Comparison of ENCODE assay signal across 16 cellular contexts in the genomic region with DNA sequence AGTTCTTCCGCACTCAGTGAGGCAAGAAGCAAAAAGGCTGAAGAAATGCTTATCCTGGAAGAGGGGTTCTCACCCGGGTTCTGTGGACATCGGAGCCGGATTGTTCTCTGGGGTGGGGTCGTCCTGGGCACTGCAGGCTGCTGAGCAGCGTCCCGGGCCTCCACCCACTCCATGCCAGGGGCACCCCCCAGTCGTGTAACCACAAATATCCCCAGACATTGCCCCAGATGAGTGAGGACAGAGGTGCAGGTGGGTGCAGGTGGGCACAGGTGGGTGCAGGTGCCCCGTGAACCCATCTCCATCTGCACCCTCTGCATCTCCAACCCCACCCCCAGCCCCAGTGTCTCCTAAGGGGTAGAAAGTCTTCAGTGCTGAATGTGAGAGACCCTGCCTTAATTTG.
DNase-seq lines count a peak whose midpoint lies in the region; ATAC-seq and TF ChIP-seq lines count a peak whose summit lies in the region.
"Had no signal": no experiment of that assay in that cellular context is flagged by ENCODE, and none has a peak within 500 bp of the region (broad histone marks: within the 10 kb centered on the region; RNA-seq: fewer than 3 reads in every experiment).

No MANE protein-coding gene starts in this region.

- H3K4me1 ChIP-seq in Karpas-422 (ENCODE audit: low read length) (peaks cover 23% of the 10 kb centered on the region), cardiac muscle cell (ENCODE audit: low read depth) (peaks cover 13% of the 10 kb centered on the region), thyroid gland (peaks cover 49 to 70% of the 10 kb centered on the region in 2 donors)
- H3K4me1 ChIP-seq: colonic mucosa, foreskin keratinocyte had no signal

- H3K27ac ChIP-seq in Karpas-422 (ENCODE audit: low read length) (no peak overlapping the region), cardiac muscle cell (peak overlapping the region; percentile 83), thyroid gland (peak overlapping the region; percentile 96 to 100 (median 98))
- H3K27ac ChIP-seq: colonic mucosa, foreskin keratinocyte had no signal

- TF ChIP-seq CTCF in cardiac muscle cell (IDR thresholded peaks at IDR 0.05; ENCODE audit: low read depth, low read length) (no peak), thyroid gland (IDR thresholded peaks at IDR 0.05) (no peak)

- H3K9ac ChIP-seq in Karpas-422 (ENCODE audit: low read length), result peak overlapping the region; percentile 55; the same call in 1 of the 2 replicates

- H3K9me3 ChIP-seq in Karpas-422 (ENCODE audit: low read length) (peaks cover 8% of the 10 kb centered on the region), cardiac muscle cell (ENCODE audit: low read depth) (no peaks in the 10 kb centered on the region), thyroid gland (no peaks in the 10 kb centered on the region)
- H3K9me3 ChIP-seq: colonic mucosa had no signal

- H3K36me3 Mint-ChIP-seq in memory B cell, result peaks cover 10% of the 10 kb centered on the region
- H3K36me3 Mint-ChIP-seq: natural killer cell treated with Interleukin-12 subunit alpha and Interleukin-12 subunit beta and Interleukin-15 and Interleukin-18, amount 100 ng/mL, for 72 hours had no signal

- intact Hi-C loops in thyroid gland (cut with DNase I), result no loop called here

- no peaks in the 10 kb centered on the region for H3K9me3 Mint-ChIP-seq in memory B cell

- no peaks in the 10 kb centered on the region for H3K36me3 ChIP-seq in Karpas-422 (ENCODE audit: insufficient read depth, low read length)
- H3K36me3 ChIP-seq in cardiac muscle cell, result no peaks in the 10 kb centered on the region
- no peaks in the 10 kb centered on the region for H3K36me3 ChIP-seq in thyroid gland
- H3K36me3 ChIP-seq: colonic mucosa had no signal

- peak overlapping the region; percentile 87 for H3K27ac Mint-ChIP-seq in memory B cell
- H3K27ac Mint-ChIP-seq: stimulated activated naive CD8-positive, alpha-beta T cell treated with anti-CD3 and anti-CD28 coated beads, Interleukin-15, amount 100 ng/mL, for 72 hours had no signal

- 25 to 26% methylated on average over 7 to 9 of the region's 9 CpGs for WGBS in thyroid gland, 2 donors

- H3K4me2 ChIP-seq in Karpas-422 (ENCODE audit: low read depth, low read length, poor library complexity, severe bottlenecking), result peak overlapping the region; percentile 52

- peak overlapping the region; percentile 29 for H3K4me3 Mint-ChIP-seq in memory B cell
- H3K4me3 Mint-ChIP-seq: natural killer cell treated with Interleukin-12 subunit alpha and Interleukin-12 subunit beta and Interleukin-15 and Interleukin-18, amount 100 ng/mL, for 72 hours; stimulated activated naive CD8-positive, alpha-beta T cell treated with anti-CD3 and anti-CD28 coated beads, Interleukin-15, amount 100 ng/mL, for 72 hours had no signal

- no peaks in the 10 kb centered on the region for H3K27me3 Mint-ChIP-seq in memory B cell
- H3K27me3 Mint-ChIP-seq: natural killer cell treated with Interleukin-12 subunit alpha and Interleukin-12 subunit beta and Interleukin-15 and Interleukin-18, amount 100 ng/mL, for 72 hours had no signal

- no peaks in the 10 kb centered on the region for H3K79me2 ChIP-seq in Karpas-422 (ENCODE audit: low read length)

- H3K4me1 Mint-ChIP-seq in memory B cell, result peaks cover 52% of the 10 kb centered on the region

- H3K4me3 ChIP-seq in Karpas-422 (ENCODE audit: low read length) (peak overlapping the region; percentile 46; the same call in 1 of the 2 replicates), cardiac muscle cell (no peak overlapping the region), thyroid gland (replicated peaks in 1 of 3) (no peak overlapping the region)
- H3K4me3 ChIP-seq: colonic mucosa had no signal

- peak in 1 of 2 donors; percentile 2 for TF ChIP-seq POLR2A in thyroid gland (IDR thresholded peaks at IDR 0.05)

- no peaks in the 10 kb centered on the region for H3K9me2 ChIP-seq in Karpas-422 (replicated peaks; ENCODE audit: insufficient read depth, low read length)

- H3K27me3 ChIP-seq in Karpas-422 (ENCODE audit: low read length), result peaks cover 3% of the 10 kb centered on the region; the same call in 1 of the 2 replicates
- H3K27me3 ChIP-seq in cardiac muscle cell, result no peaks in the 10 kb centered on the region
- H3K27me3 ChIP-seq in thyroid gland, result no peaks in the 10 kb centered on the region
- H3K27me3 ChIP-seq: colonic mucosa, foreskin keratinocyte had no signal

- H4K20me1 ChIP-seq in Karpas-422 (ENCODE audit: insufficient read depth, low read depth, low read length), result no peaks in the 10 kb centered on the region

- peak overlapping the region; percentile 88; the same call in 1 of the 2 replicates for H2AFZ ChIP-seq in Karpas-422 (ENCODE audit: low read length)

- no peak for ATAC-seq in memory B cell (ENCODE audit: low read depth)
- ATAC-seq: activated CD4-positive, CD25-positive, alpha-beta regulatory T cell treated with anti-CD3 and anti-CD28 coated beads, Interleukin-2, amount 50 U/mL, for 24 hours; foreskin keratinocyte; natural killer cell treated with Interleukin-12 subunit alpha and Interleukin-12 subunit beta and Interleukin-15 and Interleukin-18, amount 100 ng/mL, for 72 hours; stimulated activated naive CD8-positive, alpha-beta T cell treated with anti-CD3 and anti-CD28 coated beads, Interleukin-15, amount 100 ng/mL, for 72 hours had no signal

- no peak for DNase-seq in Karpas-422
- DNase-seq in cardiac muscle cell (ENCODE audit: low read depth in 1 of 2, low spot score in 1 of 2), result no peak
- DNase-seq in memory B cell (ENCODE audit: low spot score in 2 of 2), result no peak
- no peak for DNase-seq in thyroid gland
- DNase-seq in central memory CD4-positive, alpha-beta T cell, result no peak
- DNase-seq in COR-L47 (lab: John Stamatoyannopoulos, UW), result no peak
- no peak for DNase-seq in activated T-cell treated with anti-CD3 and anti-CD28 coated beads for 4 hours
- no peak for DNase-seq in iPS-NIHi7 (ENCODE audit: extremely low spot score)
- DNase-seq: colonic mucosa; foreskin keratinocyte; mesendoderm; NCI-H1930; NCI-H510A treated with DMSO at 0.1 percent for 48 hours; stimulated activated naive CD8-positive, alpha-beta T cell treated with anti-CD3 and anti-CD28 coated beads, Interleukin-15, amount 100 ng/mL, for 72 hours had no signal
